10 cellular contexts compared by ENCODE assay signal in genomic region chr6:26016326-26017275, GRCh38. TPM values are rescaled to one million over a fixed set of nuclear protein-coding genes. Genes with fewer than 3 reads are reported as not detected.
DNase-seq lines count a peak whose midpoint lies in the region; ATAC-seq and TF ChIP-seq lines count a peak whose summit lies in the region.
"Had no signal": no experiment of that assay in that cellular context is flagged by ENCODE, and none has a peak within 500 bp of the region (broad histone marks: within the 10 kb centered on the region; RNA-seq: fewer than 3 reads in every experiment).

No MANE protein-coding gene starts in this region.

- no peak for ATAC-seq in HG02588 (IDR thresholded peaks at IDR 0.05; ENCODE audit: unreplicated experiment)
- ATAC-seq in HG03342 (IDR thresholded peaks at IDR 0.05; ENCODE audit: unreplicated experiment), result no peak
- ATAC-seq in GM21576 (IDR thresholded peaks at IDR 0.05; ENCODE audit: unreplicated experiment), result no peak

- peak overlapping the region; percentile 53 for H3K4me2 ChIP-seq in fibroblast of lung (ENCODE audit: extremely low read depth, insufficient read depth, low read length)

- peak overlapping the region; percentile 26 for H3K4me3 ChIP-seq in BJ (ENCODE audit: low read depth, low read length)
- H3K4me3 ChIP-seq in fibroblast of lung (replicated peaks in 1 of 4; ENCODE audit: control extremely low read depth in 1 of 4, insufficient read depth in 1 of 4, low read depth in 3 of 4, low read length in 4 of 4), result peak overlapping the region; percentile 8 to 61 (median 36)
- H3K4me3 ChIP-seq in ovary, result peak overlapping the region; percentile 34

- H3K27ac ChIP-seq in fibroblast of lung (ENCODE audit: insufficient read depth, low read length) (peak overlapping the region; percentile 62), ovary (peak overlapping the region; percentile 4 to 78)

- no peaks in the 10 kb centered on the region for H4K20me1 ChIP-seq in fibroblast of lung (ENCODE audit: control insufficient read depth, extremely low read depth, insufficient read depth, low read length)

- WGBS in ovary, 3 donors, result 8 to 24% (median 15%) methylated on average over 33 of the region's 33 CpGs

- no peaks in the 10 kb centered on the region for H3K27me3 Mint-ChIP-seq in T-helper 2 cell treated with Interferon-gamma antibody and Interleukin-4, amounts not matched to agents 5 μg/mL and 100 μg/mL, for 36 hours (ENCODE audit: low read depth)

- no peak for TF ChIP-seq POLR2A in ovary (IDR thresholded peaks at IDR 0.05)

- no peak for TF ChIP-seq EP300 in ovary (IDR thresholded peaks at IDR 0.05)

- H3K36me3 ChIP-seq in BJ (ENCODE audit: control insufficient read depth, insufficient read depth, low read length), result no peaks in the 10 kb centered on the region
- no peaks in the 10 kb centered on the region for H3K36me3 ChIP-seq in fibroblast of lung (ENCODE audit: control insufficient read depth, insufficient read depth, low read length)
- H3K36me3 ChIP-seq in ovary, result no peaks in the 10 kb centered on the region

- peak overlapping the region; percentile 78 for H3K4me3 Mint-ChIP-seq in T-helper 2 cell treated with Interferon-gamma antibody and Interleukin-4, amounts not matched to agents 5 μg/mL and 100 μg/mL, for 36 hours

- peaks cover 17% of the 10 kb centered on the region for H3K4me1 Mint-ChIP-seq in T-helper 2 cell treated with Interferon-gamma antibody and Interleukin-4, amounts not matched to agents 5 μg/mL and 100 μg/mL, for 36 hours (ENCODE audit: low read depth)

- H3K9me3 ChIP-seq in fibroblast of lung (ENCODE audit: control insufficient read depth, insufficient read depth, low read depth, low read length) (no peaks in the 10 kb centered on the region), ovary (no peaks in the 10 kb centered on the region)

- no peaks in the 10 kb centered on the region for H3K79me2 ChIP-seq in fibroblast of lung (ENCODE audit: control insufficient read depth, insufficient read depth, low read length)

- CTCF ChIA-PET in BJ (lab: Yijun Ruan, JAX), result interaction anchor here (0.6 to 10.4 kb wide), 9 partner anchors 9 to 1324 kb away, joined by 3 to 83 read pairs (median 4); no protein-coding TSS in a partner anchor

- H3K36me3 Mint-ChIP-seq in T-helper 2 cell treated with Interferon-gamma antibody and Interleukin-4, amounts not matched to agents 5 μg/mL and 100 μg/mL, for 36 hours (ENCODE audit: low read depth), result peaks cover 8% of the 10 kb centered on the region

- peaks cover 19% of the 10 kb centered on the region for H3K9me3 Mint-ChIP-seq in T-helper 2 cell treated with Interferon-gamma antibody and Interleukin-4, amounts not matched to agents 5 μg/mL and 100 μg/mL, for 36 hours

- intact Hi-C loops in ovary (cut with DNase I), result no loop called here

- POLR2A ChIA-PET in BJ (lab: Charles Lee), result interaction anchor here (0.6 to 2.6 kb wide), 8 partner anchors 9 to 1130 kb away, joined by 3 to 16 read pairs (median 4); a partner anchor contains a TSS

- H2AFZ ChIP-seq in fibroblast of lung (ENCODE audit: low read length), result peak overlapping the region; percentile 84

- H3K27me3 ChIP-seq in BJ (ENCODE audit: control insufficient read depth, insufficient read depth, low read length), result no peaks in the 10 kb centered on the region
- no peaks in the 10 kb centered on the region for H3K27me3 ChIP-seq in fibroblast of lung (ENCODE audit: control insufficient read depth, insufficient read depth, low read length)
- H3K27me3 ChIP-seq in ovary, result no peaks in the 10 kb centered on the region

- DNase-seq in BJ (ENCODE audit: low read depth), result no peak
- no peak for DNase-seq in T-helper 2 cell treated with Interferon-gamma antibody and Interleukin-4, amounts not matched to agents 5 μg/mL and 100 μg/mL, for 36 hours (ENCODE audit: low spot score)
- peak; percentile 33 to 48 for DNase-seq in fibroblast of lung (ENCODE audit: low read depth in 2 of 2)
- DNase-seq in ovary, result peak; percentile 55 to 76 (median 73)
- DNase-seq in NCI-H69 (lab: John Stamatoyannopoulos, UW), result no peak
- DNase-seq: DND-41, KG1 had no signal

- H3K4me1 ChIP-seq in fibroblast of lung (ENCODE audit: control insufficient read depth, extremely low read depth, insufficient read depth, low read length), result no peaks in the 10 kb centered on the region
- H3K4me1 ChIP-seq in ovary (ENCODE audit: insufficient read depth), result peaks cover 4% of the 10 kb centered on the region

- H3K27ac Mint-ChIP-seq in T-helper 2 cell treated with Interferon-gamma antibody and Interleukin-4, amounts not matched to agents 5 μg/mL and 100 μg/mL, for 36 hours, result peak overlapping the region; percentile 92

- TF ChIP-seq CTCF in BJ (IDR thresholded peaks at IDR 0.05; ENCODE audit: insufficient read depth, low read depth, low read length), result no peak
- no peak for TF ChIP-seq CTCF in fibroblast of lung (conservative IDR thresholded peaks at IDR 0.05 in 1 of 2, IDR thresholded peaks at IDR 0.05 in 1 of 2; ENCODE audit: low read depth in 1 of 2, low read length in 2 of 2)
- no peak for TF ChIP-seq CTCF in ovary (IDR thresholded peaks at IDR 0.05)

- no peak overlapping the region for H3K9ac ChIP-seq in fibroblast of lung (ENCODE audit: insufficient read depth, low read length)

RNA-seq across cellular contexts. Expression of gene TRIM38, which starts 54.0 kb away (rescaled TPM):
- polyA plus RNA-seq in BJ (2011; rRNA removed) (4.7 and 7.7 TPM in 2 replicates), fibroblast of lung (5.8 and 7.6 TPM in 2 replicates), ovary (10 to 100 TPM in 1 of 2 donors, 1 to 10 TPM in 1; 3.8 to 10.3 TPM)
- 5.7 and 6.0 TPM in 2 replicates for polyA minus RNA-seq in BJ (2011; rRNA and poly(A)+ RNA removed)
- total RNA-seq in fibroblast of lung (14.4 and 14.5 TPM in 2 replicates), ovary (1 to 10 TPM; 4.6 to 8.3 (median 6.4) TPM)
- polyA plus RNA-seq in fibroblast of lung (2012), result 4.5 and 6.4 TPM in 2 replicates
- polyA minus RNA-seq in fibroblast of lung (ENCODE audit: low replicate concordance), result 3.4 and 4.2 TPM in 2 replicates

Comparison
In these comparisons a context has a peak if more than half of its experiments do, and no peak if none do; other contexts are left out.
1. DNase-seq: peak in fibroblast of lung (2 of 2) and ovary (5 of 5); none in BJ (single experiment), T-helper 2 cell treated with Interferon-gamma antibody and Interleukin-4, amounts not matched to agents 5 μg/mL and 100 μg/mL, for 36 hours (single experiment) and NCI-H69 (single experiment).
2. Peak in every context shown above with its lines, with median percentiles within 50 percentile points of each other: H3K4me3 ChIP-seq.